ENCODE assay signal across 8 cellular contexts in genomic region chr16:29974291-29975133, GRCh38. TPM values are rescaled to one million over a fixed set of nuclear protein-coding genes. Genes with fewer than 3 reads are reported as not detected.
DNase-seq lines count a peak whose midpoint lies in the region; ATAC-seq and TF ChIP-seq lines count a peak whose summit lies in the region.

No MANE protein-coding gene starts in this region.

- CTCF ChIA-PET in activated CD8-positive, alpha-beta T cell treated with anti-CD3 and anti-CD28 coated beads for 36 hours (lab: Charles Lee) = interaction anchor here (0.6 to 2.7 kb wide), 9 partner anchors 11 to 273 kb away, joined by 3 to 20 read pairs (median 3); partner anchors contain the start of gene TMEM219

- peaks cover 21% of the 10 kb centered on the region for H3K36me3 Mint-ChIP-seq in activated CD8-positive, alpha-beta T cell treated with anti-CD3 and anti-CD28 coated beads for 36 hours (ENCODE audit: low read depth)
- peaks cover 19% of the 10 kb centered on the region for H3K36me3 Mint-ChIP-seq in osteocyte (ENCODE audit: unreplicated experiment)

- peaks cover 58% of the 10 kb centered on the region for H3K79me2 ChIP-seq in GM23248 (ENCODE audit: insufficient read depth)

- no peaks in the 10 kb centered on the region for H3K9me2 ChIP-seq in GM23248 (ENCODE audit: insufficient read depth)

- H3K4me1 ChIP-seq in GM23248 (ENCODE audit: insufficient read depth) = peaks cover 20% of the 10 kb centered on the region

- DNase-seq in AG08396 (ENCODE audit: low spot score) (peak; percentile 29), GM23248 (peak; percentile 44), germinal center (ENCODE audit: low spot score) (peak; percentile 18), osteocyte (ENCODE audit: extremely low spot score, unreplicated experiment) (no peak)
- peak; percentile 47 for DNase-seq in activated CD8-positive, alpha-beta T cell treated with anti-CD3 and anti-CD28 coated beads for 36 hours

- peak overlapping the region; percentile 87 for H3K4me3 ChIP-seq in GM23248

- no peak for TF ChIP-seq CTCF in activated CD8-positive, alpha-beta T cell treated with anti-CD3 and anti-CD28 coated beads for 36 hours (IDR thresholded peaks at IDR 0.05)
- TF ChIP-seq CTCF in osteocyte (IDR thresholded peaks at IDR 0.05) = no peak

- no peaks in the 10 kb centered on the region for H3K36me3 ChIP-seq in GM23248 (ENCODE audit: low read depth)

- H3K27me3 Mint-ChIP-seq in activated CD8-positive, alpha-beta T cell treated with anti-CD3 and anti-CD28 coated beads for 36 hours = no peaks in the 10 kb centered on the region
- no peaks in the 10 kb centered on the region for H3K27me3 Mint-ChIP-seq in osteocyte (ENCODE audit: unreplicated experiment)

- no peaks in the 10 kb centered on the region; the same call in 1 of the 2 replicates for H4K20me1 ChIP-seq in GM23248 (ENCODE audit: insufficient read depth)

- intact Hi-C loops in activated CD8-positive, alpha-beta T cell treated with anti-CD3 and anti-CD28 coated beads for 36 hours (cut with micrococcal nuclease) = no loop called here

- H3K4me1 Mint-ChIP-seq in activated CD8-positive, alpha-beta T cell treated with anti-CD3 and anti-CD28 coated beads for 36 hours (ENCODE audit: low read depth) = peaks cover 30% of the 10 kb centered on the region
- peaks cover 30% of the 10 kb centered on the region for H3K4me1 Mint-ChIP-seq in osteocyte (ENCODE audit: unreplicated experiment)

- peak overlapping the region; percentile 87 for H2AFZ ChIP-seq in GM23248

- H3K9ac ChIP-seq in GM23248 = peak overlapping the region; percentile 92

- POLR2A ChIA-PET in activated CD8-positive, alpha-beta T cell treated with anti-CD3 and anti-CD28 coated beads for 36 hours (lab: Charles Lee) = interaction anchor here (1.0 to 8.9 kb wide), 7 partner anchors 11 to 167 kb away, joined by 3 to 74 read pairs (median 8); partner anchors contain the start of genes HIRIP3, INO80E, MAZ and TMEM219

- H3K4me3 Mint-ChIP-seq in activated CD8-positive, alpha-beta T cell treated with anti-CD3 and anti-CD28 coated beads for 36 hours = peak overlapping the region; percentile 80
- peak overlapping the region; percentile 98 for H3K4me3 Mint-ChIP-seq in osteocyte (ENCODE audit: unreplicated experiment)

- peak overlapping the region; percentile 91 for H3K27ac Mint-ChIP-seq in activated CD8-positive, alpha-beta T cell treated with anti-CD3 and anti-CD28 coated beads for 36 hours
- peak overlapping the region; percentile 94 for H3K27ac Mint-ChIP-seq in osteocyte (ENCODE audit: unreplicated experiment)

- in situ Hi-C loops in GM23248 (cut with MboI) = loop anchor here (5.0 to 10.0 kb wide), 2 partner anchors 50 to 52 kb away; partner anchors contain the start of gene C16orf92

- no peaks in the 10 kb centered on the region for H3K9me3 ChIP-seq in GM23248 (ENCODE audit: low read depth)

- ATAC-seq in activated CD8-positive, alpha-beta T cell treated with anti-CD3 and anti-CD28 coated beads for 36 hours = no peak
- ATAC-seq in HG02852 (IDR thresholded peaks at IDR 0.05; ENCODE audit: unreplicated experiment) (no peak), HG03159 (IDR thresholded peaks at IDR 0.05; ENCODE audit: unreplicated experiment) (no peak), GM21723 (IDR thresholded peaks at IDR 0.05; ENCODE audit: unreplicated experiment) (no peak)

- 2 to 5% methylated on average over 26 to 31 of the region's 31 CpGs for WGBS in GM23248 (ENCODE audit: low coverage in 1 of 2, low lambda C conversion rate in 2 of 2, missing lambda C conversion rate in 2 of 2), 2 experiments

- H3K27ac ChIP-seq in GM23248 = 0 out of 2 replicates have a peak overlapping the region, but pooled peaks have one; percentile 4

- no peaks in the 10 kb centered on the region for H3K27me3 ChIP-seq in GM23248 (replicated peaks; ENCODE audit: insufficient read depth)

- peaks cover 6% of the 10 kb centered on the region for H3K9me3 Mint-ChIP-seq in activated CD8-positive, alpha-beta T cell treated with anti-CD3 and anti-CD28 coated beads for 36 hours
- H3K9me3 Mint-ChIP-seq in osteocyte (ENCODE audit: unreplicated experiment) = no peaks in the 10 kb centered on the region

- peak overlapping the region; percentile 98 for H3K4me2 ChIP-seq in GM23248 (ENCODE audit: unreplicated experiment)

- H3F3A ChIP-seq in GM23248 (ENCODE audit: insufficient read depth) = peaks cover 14% of the 10 kb centered on the region; the same call in 1 of the 2 replicates

RNA-seq across cellular contexts. Expression of gene TAOK2, which starts 0.8 kb away (rescaled TPM):
- total RNA-seq in GM23248 (2014; rRNA removed; shearing (Covaris generic)) = 57.7 and 57.9 TPM in 2 replicates
- 12.5 and 13.6 TPM in 2 replicates for polyA plus RNA-seq in GM23248 (2016; fragmentation: Nextera tagmentation; extraction: Ambion mirVana)
- total RNA-seq in activated CD8-positive, alpha-beta T cell treated with anti-CD3 and anti-CD28 coated beads for 36 hours = 10 to 100 TPM; 25.0 to 25.9 TPM
- total RNA-seq in osteocyte = 44.4 and 48.8 TPM in 2 replicates

RNA-seq across cellular contexts. Expression of gene TMEM219, which starts 12.6 kb away (rescaled TPM):
- 91.6 and 124 TPM in 2 replicates for total RNA-seq in GM23248 (2014; rRNA removed; shearing (Covaris generic))
- 162 and 166 TPM in 2 replicates for polyA plus RNA-seq in GM23248 (2016; fragmentation: Nextera tagmentation; extraction: Ambion mirVana)
- 10 to 100 TPM; 31.9 to 34.9 TPM for total RNA-seq in activated CD8-positive, alpha-beta T cell treated with anti-CD3 and anti-CD28 coated beads for 36 hours
- total RNA-seq in osteocyte = 119 and 139 TPM in 2 replicates

RNA-seq across cellular contexts. Expression of gene HIRIP3, which starts 20.9 kb away (rescaled TPM):
- total RNA-seq in GM23248 (2014; rRNA removed; shearing (Covaris generic)) = 3.2 and 3.9 TPM in 2 replicates
- polyA plus RNA-seq in GM23248 (2016; fragmentation: Nextera tagmentation; extraction: Ambion mirVana) = 11.9 and 14.0 TPM in 2 replicates
- 10 to 100 TPM; 35.2 to 36.4 TPM for total RNA-seq in activated CD8-positive, alpha-beta T cell treated with anti-CD3 and anti-CD28 coated beads for 36 hours
- total RNA-seq in osteocyte = 11.5 and 12.5 TPM in 2 replicates

RNA-seq across cellular contexts. Expression of gene INO80E, which starts 21.5 kb away (rescaled TPM):
- 51.1 and 111 TPM in 2 replicates for total RNA-seq in GM23248 (2014; rRNA removed; shearing (Covaris generic))
- 32.3 and 35.3 TPM in 2 replicates for polyA plus RNA-seq in GM23248 (2016; fragmentation: Nextera tagmentation; extraction: Ambion mirVana)
- 10 to 100 TPM; 75.9 to 79.1 TPM for total RNA-seq in activated CD8-positive, alpha-beta T cell treated with anti-CD3 and anti-CD28 coated beads for 36 hours
- 72.4 and 77.0 TPM in 2 replicates for total RNA-seq in osteocyte

RNA-seq across cellular contexts. Expression of gene DOC2A, which starts 36.3 kb away (rescaled TPM):
- not detected in 2 replicates for total RNA-seq in GM23248 (2014; rRNA removed; shearing (Covaris generic))
- not detected in 2 replicates for polyA plus RNA-seq in GM23248 (2016; fragmentation: Nextera tagmentation; extraction: Ambion mirVana)
- total RNA-seq in activated CD8-positive, alpha-beta T cell treated with anti-CD3 and anti-CD28 coated beads for 36 hours = 1 to 10 TPM in 1 of 2 experiments, under 1 TPM in 1; 0.68 to 1.8 TPM
- total RNA-seq in osteocyte = 1.3 TPM in 2 replicates
